ENCODE assay signal across 20 cellular contexts in genomic region chr3:13561376-13561775, GRCh38. TPM values are rescaled to one million over a fixed set of nuclear protein-coding genes. Genes with fewer than 3 reads are reported as not detected.
DNase-seq lines count a peak whose midpoint lies in the region; ATAC-seq and TF ChIP-seq lines count a peak whose summit lies in the region.
"Had no signal": no experiment of that assay in that cellular context is flagged by ENCODE, and none has a peak within 500 bp of the region (broad histone marks: within the 10 kb centered on the region; RNA-seq: fewer than 3 reads in every experiment).

No MANE protein-coding gene starts in this region.

- TF ChIP-seq CTCF in heart left ventricle (IDR thresholded peaks at IDR 0.05) (no peak), vagina (IDR thresholded peaks at IDR 0.05) (no peak)

- H3K36me3 ChIP-seq in heart left ventricle (no peaks in the 10 kb centered on the region), vagina (no peaks in the 10 kb centered on the region)
- H3K36me3 ChIP-seq: BLaER1 treated with 17β-estradiol and CSF1 and Interleukin-3, amounts not matched to agents 10 nM and 100 nM had no signal

- H3K9me3 ChIP-seq in heart left ventricle: no peaks in the 10 kb centered on the region
- no peaks in the 10 kb centered on the region for H3K9me3 ChIP-seq in vagina
- H3K9me3 ChIP-seq: BLaER1 treated with 17β-estradiol and CSF1 and Interleukin-3, amounts not matched to agents 10 nM and 100 nM had no signal

- peak; percentile 15 for DNase-seq in left cardiac atrium
- no peak for DNase-seq in heart left ventricle
- peak; percentile 77 for DNase-seq in RPMI7951 (ENCODE audit: low read depth)
- DNase-seq in islet precursor cell: peak; percentile 80
- DNase-seq in vagina (ENCODE audit: extremely low spot score in 2 of 2): no peak
- DNase-seq in stimulated activated CD4-positive, alpha-beta T cell treated with anti-CD3 and anti-CD28 coated beads, Interleukin-4, amount 100 ng/mL, for 24 hours: no peak
- DNase-seq in cerebellar nuclear complex (lab: John Stamatoyannopoulos, UW): no peak
- DNase-seq: 8988T; CD8-positive, alpha-beta T cell; DMS153; MM.1S; NCI-H1092 treated with DMSO at 0.1 percent for 48 hours; NCI-H1436 treated with DMSO at 0.1 percent for 48 hours; NCI-H1930; NCI-H2227 treated with DMSO at 0.1 percent for 48 hours; NCI-H510A treated with DMSO at 0.1 percent for 48 hours; NCI-H774 had no signal

- H3K4me1 ChIP-seq in heart left ventricle (peaks cover 7 to 77% (median 41%) of the 10 kb centered on the region in 12 donors), vagina (peaks cover 72% of the 10 kb centered on the region)

- H3K4me3 ChIP-seq in heart left ventricle: no peak overlapping the region
- no peak overlapping the region for H3K4me3 ChIP-seq in vagina
- H3K4me3 ChIP-seq: BLaER1 treated with 17β-estradiol and CSF1 and Interleukin-3, amounts not matched to agents 10 nM and 100 nM had no signal

- no peak for ATAC-seq in left cardiac atrium
- no peak for ATAC-seq in heart left ventricle
- ATAC-seq in GM19463 (IDR thresholded peaks at IDR 0.05; ENCODE audit: unreplicated experiment): no peak
- ATAC-seq: CD8-positive, alpha-beta T cell; Panc1 had no signal

- WGBS in heart left ventricle, 4 donors: 69 to 78% (median 73%) methylated on average over 9 of the region's 9 CpGs

- no peak for TF ChIP-seq POLR2A in heart left ventricle (IDR thresholded peaks at IDR 0.05)
- TF ChIP-seq POLR2A in vagina (IDR thresholded peaks at IDR 0.05): no peak

- H3K27me3 ChIP-seq in heart left ventricle (no peaks in the 10 kb centered on the region), vagina (no peaks in the 10 kb centered on the region)
- H3K27me3 ChIP-seq: BLaER1 treated with 17β-estradiol and CSF1 and Interleukin-3, amounts not matched to agents 10 nM and 100 nM had no signal

- intact Hi-C loops in left cardiac atrium (cut with DNase I) (no loop called here), heart left ventricle (cut with DNase I) (loop anchor here in 4 of 10 donors (5.0 to 10.0 kb wide), 3 partner anchors 51 to 83 kb away; no protein-coding TSS in a partner anchor), vagina (cut with DNase I) (no loop called here)

- H3K27ac ChIP-seq in heart left ventricle: peak overlapping the region in 1 of 12 donors; percentile 66
- peak overlapping the region; percentile 69 for H3K27ac ChIP-seq in vagina
- H3K27ac ChIP-seq: BLaER1 treated with 17β-estradiol and CSF1 and Interleukin-3, amounts not matched to agents 10 nM and 100 nM had no signal

RNA-seq across cellular contexts. Expression of gene FBLN2, which starts 12.5 kb away (rescaled TPM):
- total RNA-seq in left cardiac atrium (100 to 1,000 TPM; 178 to 256 TPM), heart left ventricle (100 to 1,000 TPM in 2 of 9 donors, 10 to 100 TPM in 7; 31.3 to 118 (median 47.8) TPM), vagina (94.3 TPM)
- polyA plus RNA-seq in heart left ventricle: 10 to 100 TPM; 16.5 to 42.7 TPM
- 52.7 and 55.9 TPM in 2 replicates for total RNA-seq in RPMI7951 (2014; rRNA removed; shearing (Covaris generic))

Comparison
In these comparisons a context has a peak if more than half of its experiments do, and no peak if none do; other contexts are left out.
1. DNase-seq: peak in left cardiac atrium (single experiment), RPMI7951 (single experiment) and islet precursor cell (single experiment); none in heart left ventricle (0 of 5), vagina (0 of 2), stimulated activated CD4-positive, alpha-beta T cell treated with anti-CD3 and anti-CD28 coated beads, Interleukin-4, amount 100 ng/mL, for 24 hours (single experiment) and cerebellar nuclear complex (0 of 2).